In genomic region chr4:148292596-148293175, GRCh38 we compare ENCODE assay signal across 29 cellular contexts.
"Had no signal": no experiment of that assay in that cellular context is flagged by ENCODE, and none has a peak within 500 bp of the region (broad histone marks: within the 10 kb centered on the region; RNA-seq: fewer than 3 reads in every experiment).

No MANE protein-coding gene starts in this region.

- H3K4me3 Mint-ChIP-seq: activated B cell treated with CpG ODN at 0.5 μM for 24 hours; activated CD4-positive, alpha-beta T cell treated with anti-CD3 and anti-CD28 coated beads, Interleukin-2, amount 10 ng/mL, durations not matched to agents 24 days and 14 days; activated CD8-positive, alpha-beta memory T cell treated with anti-CD3 and anti-CD28 coated beads, Interleukin-2, amount 10 ng/mL, durations not matched to agents 7 days and 5 days; activated naive CD4-positive, alpha-beta T cell treated with anti-CD3 and anti-CD28 coated beads, Interleukin-2, amount 50 U/mL, for 24 hours; activated T-cell treated with anti-CD3 and anti-CD28 coated beads, Interleukin-2, amount 50 U/mL, for 24 hours; activated T-helper 1 cell treated with anti-CD3 and anti-CD28 coated beads, Interleukin-12 subunit alpha, Interleukin-12 subunit beta, Interleukin-2, Interleukin-4 antibody, amounts not matched to agents 30 ng/mL and 10 ng/mL and 1 ng/mL, durations not matched to agents 14 hours and 24 hours and 36 hours; T-cell had no signal

- DNase-seq: activated B cell treated with CpG ODN at 0.5 μM for 24 hours; activated CD4-positive, alpha-beta T cell treated with anti-CD3 and anti-CD28 coated beads for 1 hour; activated CD4-positive, alpha-beta T cell treated with anti-CD3 and anti-CD28 coated beads, Interleukin-2, amount 10 ng/mL, durations not matched to agents 24 days and 14 days; activated CD4-positive, alpha-beta T cell treated with anti-CD3 and anti-CD28 coated beads, Interleukin-2, amount 50 U/mL, for 48 hours; activated CD8-positive, alpha-beta memory T cell treated with anti-CD3 and anti-CD28 coated beads, Interleukin-2, amount 10 ng/mL, durations not matched to agents 7 days and 5 days; activated effector memory CD4-positive, alpha-beta T cell treated with Interleukin-2 at 50 U/mL for 16 hours; activated naive CD4-positive, alpha-beta T cell; activated T-cell treated with anti-CD3 and anti-CD28 coated beads, Interleukin-2, amount 50 U/mL, for 24 hours; aorta; Karpas-422; MM.1S; NCI-H1105 treated with DMSO at 0.1 percent for 48 hours; NCI-H1436 treated with DMSO at 0.1 percent for 48 hours; NCI-H187; NCI-H2081; NCI-H510A treated with DMSO at 0.1 percent for 48 hours; NCI-H69; Peyer's patch; SHP77; T-cell; T-helper 2 cell; T1000 had no signal

- H3K4me3 ChIP-seq: K562, Peyer's patch, SJSA1 had no signal

- H3K27ac ChIP-seq: RWPE1, SJSA1 had no signal

- H3K4me1 ChIP-seq: SJSA1 had no signal

- H3K4me1 Mint-ChIP-seq: activated B cell treated with CpG ODN at 0.5 μM for 24 hours; activated CD4-positive, alpha-beta T cell treated with anti-CD3 and anti-CD28 coated beads, Interleukin-2, amount 10 ng/mL, durations not matched to agents 24 days and 14 days; activated CD8-positive, alpha-beta memory T cell treated with anti-CD3 and anti-CD28 coated beads, Interleukin-2, amount 10 ng/mL, durations not matched to agents 7 days and 5 days had no signal

- H3K9me3 Mint-ChIP-seq: activated B cell treated with CpG ODN at 0.5 μM for 24 hours; activated CD4-positive, alpha-beta T cell treated with anti-CD3 and anti-CD28 coated beads, Interleukin-2, amount 10 ng/mL, durations not matched to agents 24 days and 14 days; activated naive CD4-positive, alpha-beta T cell treated with anti-CD3 and anti-CD28 coated beads, Interleukin-2, amount 50 U/mL, for 24 hours; activated T-cell treated with anti-CD3 and anti-CD28 coated beads, Interleukin-2, amount 50 U/mL, for 24 hours; activated T-helper 1 cell treated with anti-CD3 and anti-CD28 coated beads, Interleukin-12 subunit alpha, Interleukin-12 subunit beta, Interleukin-2, Interleukin-4 antibody, amounts not matched to agents 30 ng/mL and 10 ng/mL and 1 ng/mL, durations not matched to agents 14 hours and 24 hours and 36 hours; T-cell had no signal

- H3K27me3 Mint-ChIP-seq: activated B cell treated with CpG ODN at 0.5 μM for 24 hours; activated CD4-positive, alpha-beta T cell treated with anti-CD3 and anti-CD28 coated beads, Interleukin-2, amount 10 ng/mL, durations not matched to agents 24 days and 14 days; activated CD8-positive, alpha-beta memory T cell treated with anti-CD3 and anti-CD28 coated beads, Interleukin-2, amount 10 ng/mL, durations not matched to agents 7 days and 5 days; activated naive CD4-positive, alpha-beta T cell treated with anti-CD3 and anti-CD28 coated beads, Interleukin-2, amount 50 U/mL, for 24 hours; activated T-cell treated with anti-CD3 and anti-CD28 coated beads, Interleukin-2, amount 50 U/mL, for 24 hours; T-cell had no signal

- H3K27me3 ChIP-seq: Peyer's patch, SJSA1 had no signal

- H3K36me3 ChIP-seq: Peyer's patch, SJSA1 had no signal

- H3K9me3 ChIP-seq: Peyer's patch, SJSA1 had no signal

- FAIRE-seq: bronchial epithelial cell, K562, TTC549 had no signal

- H3K27ac Mint-ChIP-seq: activated B cell treated with CpG ODN at 0.5 μM for 24 hours; activated CD4-positive, alpha-beta T cell treated with anti-CD3 and anti-CD28 coated beads, Interleukin-2, amount 10 ng/mL, durations not matched to agents 24 days and 14 days; activated CD8-positive, alpha-beta memory T cell treated with anti-CD3 and anti-CD28 coated beads, Interleukin-2, amount 10 ng/mL, durations not matched to agents 7 days and 5 days; activated naive CD4-positive, alpha-beta T cell treated with anti-CD3 and anti-CD28 coated beads, Interleukin-2, amount 50 U/mL, for 24 hours; activated T-cell treated with anti-CD3 and anti-CD28 coated beads, Interleukin-2, amount 50 U/mL, for 24 hours; activated T-helper 1 cell treated with anti-CD3 and anti-CD28 coated beads, Interleukin-12 subunit alpha, Interleukin-12 subunit beta, Interleukin-2, Interleukin-4 antibody, amounts not matched to agents 30 ng/mL and 10 ng/mL and 1 ng/mL, durations not matched to agents 14 hours and 24 hours and 36 hours; T-cell had no signal

- H3K36me3 Mint-ChIP-seq: activated CD8-positive, alpha-beta memory T cell treated with anti-CD3 and anti-CD28 coated beads, Interleukin-2, amount 10 ng/mL, durations not matched to agents 7 days and 5 days; T-cell had no signal

- ATAC-seq: activated CD8-positive, alpha-beta memory T cell treated with anti-CD3 and anti-CD28 coated beads, Interleukin-2, amount 10 ng/mL, durations not matched to agents 7 days and 5 days; K562; T-cell had no signal
